In the genomic region with DNA sequence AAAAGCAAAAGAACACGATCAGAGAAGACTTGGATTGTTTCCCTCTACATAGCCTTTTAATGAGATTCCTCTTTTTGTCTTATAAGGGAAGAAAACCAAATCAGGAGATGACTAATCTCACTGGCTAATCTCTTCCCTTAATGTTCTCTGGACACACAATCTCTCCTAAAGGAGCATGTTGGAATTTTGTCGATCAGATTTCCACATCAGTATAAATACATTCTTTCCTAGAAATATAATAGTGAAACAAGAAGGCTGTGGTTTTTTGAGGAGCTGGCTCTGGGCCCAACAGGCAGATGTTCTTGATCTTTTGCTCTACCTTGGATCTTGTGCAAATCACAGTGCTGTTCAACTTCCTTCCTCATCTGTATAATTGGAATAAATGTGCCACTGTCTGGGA, we compare ENCODE assay signal across 10 cellular contexts.
DNase-seq lines count a peak whose midpoint lies in the region; ATAC-seq and TF ChIP-seq lines count a peak whose summit lies in the region.
"Had no signal": no experiment of that assay in that cellular context is flagged by ENCODE, and none has a peak within 500 bp of the region (broad histone marks: within the 10 kb centered on the region; RNA-seq: fewer than 3 reads in every experiment).

No MANE protein-coding gene starts in this region.

- TF ChIP-seq CTCF in RWPE2 (IDR thresholded peaks at IDR 0.05; ENCODE audit: poor library complexity, severe bottlenecking) (no peak), fibroblast of villous mesenchyme (IDR thresholded peaks at IDR 0.05; ENCODE audit: insufficient read depth, low read depth, low read length) (no peak), transverse colon (IDR thresholded peaks at IDR 0.05) (no peak)

- TF ChIP-seq POLR2A in transverse colon (IDR thresholded peaks at IDR 0.05), result no peak

- H3K4me3 ChIP-seq in RWPE2 (ENCODE audit: severe bottlenecking), result no peak overlapping the region
- no peak overlapping the region for H3K4me3 ChIP-seq in fibroblast of villous mesenchyme (ENCODE audit: low read depth, low read length)
- H3K4me3 ChIP-seq in transverse colon, result no peak overlapping the region

- TF ChIP-seq EP300 in transverse colon (IDR thresholded peaks at IDR 0.05; ENCODE audit: low read depth), result no peak

- DNase-seq in H4 (ENCODE audit: low spot score) (peak; percentile 70), RWPE2 (ENCODE audit: low spot score) (no peak), fibroblast of villous mesenchyme (ENCODE audit: low read depth) (peak; percentile 77), transverse colon (peak; percentile 48), NCI-H510A treated with DMSO at 0.1 percent for 48 hours (lab: John Stamatoyannopoulos, UW) (no peak), HEK293T (ENCODE audit: extremely low spot score) (no peak)
- DNase-seq: NCI-H1417 treated with DMSO at 0.1 percent for 48 hours, SIG-M5 had no signal

- in situ Hi-C loops in transverse colon (cut with MboI; ENCODE audit: low pct_ligation_motif_present in 1 of 4, low pct_unique_long_range_greater_than_20kb in 1 of 4, low sequenced_read_pairs in 3 of 4), result no loop called here

- WGBS in transverse colon (ENCODE audit: low coverage in 1 of 2), 2 donors, result 40 to 52% methylated on average over 2 of the region's 2 CpGs

- H3K9me3 ChIP-seq in RWPE2 (ENCODE audit: severe bottlenecking) (no peaks in the 10 kb centered on the region), transverse colon (no peaks in the 10 kb centered on the region)

- peaks cover 11% of the 10 kb centered on the region for H3K4me1 ChIP-seq in RWPE2 (ENCODE audit: insufficient read depth, poor library complexity, severe bottlenecking)
- peaks cover 0 to 10% (median 0%) of the 10 kb centered on the region in 4 donors for H3K4me1 ChIP-seq in transverse colon
- H3K4me1 ChIP-seq: parathyroid adenoma had no signal

- intact Hi-C loops in transverse colon (cut with DNase I; ENCODE audit: low total_unique reads), result no loop called here

- ATAC-seq in RWPE2 (ENCODE audit: low read depth), result peak; percentile 84
- ATAC-seq in HG03045 (IDR thresholded peaks at IDR 0.05; ENCODE audit: unreplicated experiment), result no peak

- H3K36me3 ChIP-seq in RWPE2 (ENCODE audit: low read depth), result no peaks in the 10 kb centered on the region
- H3K36me3 ChIP-seq in transverse colon, result no peaks in the 10 kb centered on the region

- H3K27ac ChIP-seq in RWPE2 (ENCODE audit: poor library complexity, severe bottlenecking) (peak overlapping the region; percentile 60), transverse colon (peak overlapping the region in 2 of 4 donors; percentile 11 to 21)
- H3K27ac ChIP-seq: parathyroid adenoma had no signal

- H3K27me3 ChIP-seq in RWPE2 (ENCODE audit: insufficient read depth, poor library complexity, severe bottlenecking), result no peaks in the 10 kb centered on the region
- H3K27me3 ChIP-seq in transverse colon, result no peaks in the 10 kb centered on the region

- POLR2A ChIA-PET in HEK293T (lab: Yijun Ruan, JAX), result no interaction called here

- CTCF ChIA-PET in HEK293T (lab: Yijun Ruan, JAX), result no interaction called here

TF ChIP-seq in HEK293T, 16 proteins besides CTCF, POLR2A, EP300 and RAD21:
- TF ChIP-seq ZNF384 (IDR thresholded peaks at IDR 0.05) (no peak), LEF1 (IDR thresholded peaks at IDR 0.05; ENCODE audit: borderline replicate concordance) (no peak), ELF4 (IDR thresholded peaks at IDR 0.05) (no peak), L3MBTL2 (conservative IDR thresholded peaks at IDR 0.05) (no peak), BHLHE40 (IDR thresholded peaks at IDR 0.05; ENCODE audit: borderline replicate concordance) (no peak)

Comparison
In these comparisons a context has a peak if more than half of its experiments do, and no peak if none do; other contexts are left out.
1. DNase-seq: peak in H4 (single experiment), fibroblast of villous mesenchyme (single experiment) and transverse colon (single experiment); none in RWPE2 (single experiment), NCI-H510A treated with DMSO at 0.1 percent for 48 hours (single experiment) and HEK293T (single experiment).